ENCODE assay signal across 12 cellular contexts in the genomic region with DNA sequence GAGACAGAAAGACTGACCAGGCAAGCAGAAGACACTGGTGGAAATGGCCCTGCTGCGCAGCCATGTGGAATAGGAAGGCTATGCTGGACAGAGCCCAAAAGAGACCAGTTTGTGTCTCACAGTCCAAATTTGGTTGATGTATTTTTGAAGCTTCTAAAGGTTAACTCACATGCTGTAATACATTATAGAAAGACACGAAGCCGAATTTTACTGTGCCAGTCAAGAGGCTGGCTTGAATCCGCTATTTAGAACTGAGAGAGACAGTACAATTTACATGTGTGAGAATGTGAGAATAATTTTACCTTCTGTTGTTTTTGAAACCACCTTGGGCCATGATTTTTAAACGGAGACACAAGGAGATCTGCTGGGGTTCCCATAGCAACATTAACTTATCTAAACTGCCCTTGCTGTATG.
DNase-seq lines count a peak whose midpoint lies in the region; ATAC-seq lines count a peak whose summit lies in the region.
"Had no signal": no experiment of that assay in that cellular context is flagged by ENCODE, and none has a peak within 500 bp of the region (broad histone marks: within the 10 kb centered on the region; RNA-seq: fewer than 3 reads in every experiment).

No MANE protein-coding gene starts in this region.

- H3K27ac ChIP-seq in temporal lobe (ENCODE audit: low read depth, low read length): peak overlapping the region; percentile 56
- H3K27ac ChIP-seq: neutrophil had no signal

- H3K4me3 Mint-ChIP-seq in stimulated activated naive CD8-positive, alpha-beta T cell treated with anti-CD3 and anti-CD28 coated beads, Interleukin-15, Interleukin-2, amounts not matched to agents 100 ng/mL and 50 ng/mL, for 24 hours: peak overlapping the region; percentile 73
- H3K4me3 Mint-ChIP-seq in stimulated activated naive CD8-positive, alpha-beta T cell treated with anti-CD3 and anti-CD28 coated beads, Interleukin-15, amount 100 ng/mL, for 72 hours: peak overlapping the region in 1 of 2 donors; percentile 80
- peak overlapping the region; percentile 59 to 91 (median 84) for H3K4me3 Mint-ChIP-seq in IgD-negative memory B cell

- no peaks in the 10 kb centered on the region for H3K9me3 Mint-ChIP-seq in stimulated activated naive CD8-positive, alpha-beta T cell treated with anti-CD3 and anti-CD28 coated beads, Interleukin-15, Interleukin-2, amounts not matched to agents 100 ng/mL and 50 ng/mL, for 24 hours
- no peaks in the 10 kb centered on the region for H3K9me3 Mint-ChIP-seq in stimulated activated naive CD8-positive, alpha-beta T cell treated with anti-CD3 and anti-CD28 coated beads, Interleukin-15, amount 100 ng/mL, for 72 hours
- no peaks in the 10 kb centered on the region for H3K9me3 Mint-ChIP-seq in IgD-negative memory B cell

- H3K36me3 Mint-ChIP-seq in stimulated activated naive CD8-positive, alpha-beta T cell treated with anti-CD3 and anti-CD28 coated beads, Interleukin-15, Interleukin-2, amounts not matched to agents 100 ng/mL and 50 ng/mL, for 24 hours (ENCODE audit: low read depth): peaks cover 60% of the 10 kb centered on the region
- peaks cover 3% of the 10 kb centered on the region for H3K36me3 Mint-ChIP-seq in IgD-negative memory B cell

- peaks cover 71% of the 10 kb centered on the region for H3K4me1 Mint-ChIP-seq in stimulated activated naive CD8-positive, alpha-beta T cell treated with anti-CD3 and anti-CD28 coated beads, Interleukin-15, Interleukin-2, amounts not matched to agents 100 ng/mL and 50 ng/mL, for 24 hours (ENCODE audit: low read depth)
- H3K4me1 Mint-ChIP-seq in stimulated activated naive CD8-positive, alpha-beta T cell treated with anti-CD3 and anti-CD28 coated beads, Interleukin-15, amount 100 ng/mL, for 72 hours: peaks cover 54% of the 10 kb centered on the region
- peaks cover 57 to 66% (median 66%) of the 10 kb centered on the region in 3 donors for H3K4me1 Mint-ChIP-seq in IgD-negative memory B cell

- no peak for DNase-seq in stimulated activated naive CD8-positive, alpha-beta T cell treated with anti-CD3 and anti-CD28 coated beads, Interleukin-15, amount 100 ng/mL, for 72 hours
- no peak for DNase-seq in COR-L47 (lab: John Stamatoyannopoulos, UW)
- no peak for DNase-seq in NCI-H1417 (lab: John Stamatoyannopoulos, UW)
- DNase-seq in activated CD4-positive, CD25-positive, alpha-beta regulatory T cell (lab: John Stamatoyannopoulos, UW): no peak
- DNase-seq: activated CD4-positive, alpha-beta T cell treated with anti-CD3 and anti-CD28 coated beads, Interleukin-2, amount 50 U/mL, for 1 hour; hippocampal formation; NCI-H524 had no signal

- ATAC-seq in stimulated activated naive CD8-positive, alpha-beta T cell treated with anti-CD3 and anti-CD28 coated beads, Interleukin-15, amount 100 ng/mL, for 72 hours: no peak
- ATAC-seq in HG02610 (IDR thresholded peaks at IDR 0.05; ENCODE audit: unreplicated experiment): peak; percentile 19

- H3K27me3 Mint-ChIP-seq in stimulated activated naive CD8-positive, alpha-beta T cell treated with anti-CD3 and anti-CD28 coated beads, Interleukin-15, Interleukin-2, amounts not matched to agents 100 ng/mL and 50 ng/mL, for 24 hours: no peaks in the 10 kb centered on the region
- no peaks in the 10 kb centered on the region for H3K27me3 Mint-ChIP-seq in stimulated activated naive CD8-positive, alpha-beta T cell treated with anti-CD3 and anti-CD28 coated beads, Interleukin-15, amount 100 ng/mL, for 72 hours
- peaks cover 2% of the 10 kb centered on the region for H3K27me3 Mint-ChIP-seq in IgD-negative memory B cell

- peak overlapping the region; percentile 95 for H3K27ac Mint-ChIP-seq in stimulated activated naive CD8-positive, alpha-beta T cell treated with anti-CD3 and anti-CD28 coated beads, Interleukin-15, Interleukin-2, amounts not matched to agents 100 ng/mL and 50 ng/mL, for 24 hours
- no peak overlapping the region for H3K27ac Mint-ChIP-seq in stimulated activated naive CD8-positive, alpha-beta T cell treated with anti-CD3 and anti-CD28 coated beads, Interleukin-15, amount 100 ng/mL, for 72 hours
- H3K27ac Mint-ChIP-seq in IgD-negative memory B cell: peak overlapping the region; percentile 81 to 95 (median 94)

Comparison
In these comparisons a context has a peak if more than half of its experiments do, and no peak if none do; other contexts are left out.
1. H3K27ac Mint-ChIP-seq: peak in stimulated activated naive CD8-positive, alpha-beta T cell treated with anti-CD3 and anti-CD28 coated beads, Interleukin-15, Interleukin-2, amounts not matched to agents 100 ng/mL and 50 ng/mL, for 24 hours (single experiment) and IgD-negative memory B cell (3 of 3); none in stimulated activated naive CD8-positive, alpha-beta T cell treated with anti-CD3 and anti-CD28 coated beads, Interleukin-15, amount 100 ng/mL, for 72 hours (0 of 2).